ENCODE assay signal across 8 cellular contexts in genomic region chr18:48949606-48950535, GRCh38. TPM values are rescaled to one million over a fixed set of nuclear protein-coding genes. Genes with fewer than 3 reads are reported as not detected.
DNase-seq lines count a peak whose midpoint lies in the region; ATAC-seq and TF ChIP-seq lines count a peak whose summit lies in the region.

No MANE protein-coding gene starts in this region.

- in situ Hi-C loops in Caki2 (cut with HindIII; ENCODE audit: low pct_unique_long_range_greater_than_20kb, low sequenced_read_pairs), result no loop called here

- peak overlapping the region; percentile 69 for H3K4me3 ChIP-seq in mononuclear cell (ENCODE audit: low read length)

- peaks cover 4% of the 10 kb centered on the region; the same call in 1 of the 2 replicates for H3K9me3 Mint-ChIP-seq in HFFc6
- no peaks in the 10 kb centered on the region for H3K9me3 Mint-ChIP-seq in type B pancreatic cell

- H3K4me1 ChIP-seq in mononuclear cell (ENCODE audit: insufficient read depth, low read length), result peaks cover 56% of the 10 kb centered on the region

- H3K27ac Mint-ChIP-seq in HFFc6, result peak overlapping the region; percentile 91
- H3K27ac Mint-ChIP-seq in T-helper 17 cell, result peak overlapping the region; percentile 96
- peak overlapping the region; percentile 92 for H3K27ac Mint-ChIP-seq in type B pancreatic cell

- H3K4me3 Mint-ChIP-seq in HFFc6, result peak overlapping the region; percentile 100
- H3K4me3 Mint-ChIP-seq in T-helper 17 cell, result peak overlapping the region; percentile 95
- peak overlapping the region; percentile 94 for H3K4me3 Mint-ChIP-seq in type B pancreatic cell

- peak; percentile 60 for TF ChIP-seq CTCF in HFFc6 (IDR thresholded peaks at IDR 0.05)
- TF ChIP-seq CTCF in type B pancreatic cell (conservative IDR thresholded peaks at IDR 0.05), result peak; percentile 55

- H3K27me3 ChIP-seq in mononuclear cell (ENCODE audit: insufficient read depth, low read length), result no peaks in the 10 kb centered on the region

- H3K9me3 ChIP-seq in T-helper 17 cell (ENCODE audit: control insufficient read depth, low read length, poor library complexity, severe bottlenecking), result no peaks in the 10 kb centered on the region
- no peaks in the 10 kb centered on the region for H3K9me3 ChIP-seq in mononuclear cell (ENCODE audit: low read depth, low read length)

- H3K4me1 Mint-ChIP-seq in HFFc6 (ENCODE audit: low read depth), result peaks cover 49% of the 10 kb centered on the region
- peaks cover 39% of the 10 kb centered on the region for H3K4me1 Mint-ChIP-seq in T-helper 17 cell
- H3K4me1 Mint-ChIP-seq in type B pancreatic cell (ENCODE audit: unreplicated experiment), result peaks cover 44% of the 10 kb centered on the region

- H3K27me3 Mint-ChIP-seq in HFFc6 (ENCODE audit: insufficient read depth) (peaks cover 11% of the 10 kb centered on the region), T-helper 17 cell (no peaks in the 10 kb centered on the region), type B pancreatic cell (no peaks in the 10 kb centered on the region)

- ATAC-seq in T-helper 17 cell (peak; percentile 4), GM19035 (IDR thresholded peaks at IDR 0.05; ENCODE audit: unreplicated experiment) (no peak), HG03354 (IDR thresholded peaks at IDR 0.05; ENCODE audit: poor library complexity, severe bottlenecking, unreplicated experiment) (no peak)

- H3K36me3 Mint-ChIP-seq in HFFc6 (ENCODE audit: low read depth), result peaks cover 48% of the 10 kb centered on the region
- H3K36me3 Mint-ChIP-seq in T-helper 17 cell (ENCODE audit: low read depth), result peaks cover 4% of the 10 kb centered on the region
- H3K36me3 Mint-ChIP-seq in type B pancreatic cell, result peaks cover 23% of the 10 kb centered on the region

- DNase-seq in Caki2 (ENCODE audit: low read depth) (peak; percentile 51), HFFc6 (no peak), T-helper 17 cell (no peak), ecto neural progenitor cell (ENCODE audit: low spot score) (peak; percentile 77), type B pancreatic cell (ENCODE audit: extremely low spot score, unreplicated experiment) (no peak)

RNA-seq across cellular contexts. Expression of gene SMAD7, which starts 0.9 kb away (rescaled TPM):
- 38.0 and 50.2 TPM in 2 replicates for total RNA-seq in Caki2 (2014; rRNA removed; shearing (Covaris generic); ENCODE audit: low replicate concordance)
- 10 to 100 TPM; 29.6 to 35.8 (median 30.7) TPM for total RNA-seq in HFFc6 (2021; fragmentation: NEBNext Ultra II Directional; extraction: Animal tissue kit (Norgen Biotek cat#: 25700))
- total RNA-seq in T-helper 17 cell (100 to 1,000 TPM; 161 to 181 TPM), mononuclear cell (89.7 TPM), type B pancreatic cell (ENCODE audit: low replicate concordance) (17.8 and 30.9 TPM in 2 replicates)

Comparison
In these comparisons a context has a peak if more than half of its experiments do, and no peak if none do; other contexts are left out.
1. DNase-seq: peak in Caki2 (single experiment) and ecto neural progenitor cell (single experiment); none in HFFc6 (single experiment), T-helper 17 cell (0 of 3) and type B pancreatic cell (single experiment).
2. Peak in every context shown above with its lines, with median percentiles within 50 percentile points of each other: H3K27ac Mint-ChIP-seq and H3K4me3 Mint-ChIP-seq.